Comparison of ENCODE assay signal across 8 cellular contexts in the genomic region with DNA sequence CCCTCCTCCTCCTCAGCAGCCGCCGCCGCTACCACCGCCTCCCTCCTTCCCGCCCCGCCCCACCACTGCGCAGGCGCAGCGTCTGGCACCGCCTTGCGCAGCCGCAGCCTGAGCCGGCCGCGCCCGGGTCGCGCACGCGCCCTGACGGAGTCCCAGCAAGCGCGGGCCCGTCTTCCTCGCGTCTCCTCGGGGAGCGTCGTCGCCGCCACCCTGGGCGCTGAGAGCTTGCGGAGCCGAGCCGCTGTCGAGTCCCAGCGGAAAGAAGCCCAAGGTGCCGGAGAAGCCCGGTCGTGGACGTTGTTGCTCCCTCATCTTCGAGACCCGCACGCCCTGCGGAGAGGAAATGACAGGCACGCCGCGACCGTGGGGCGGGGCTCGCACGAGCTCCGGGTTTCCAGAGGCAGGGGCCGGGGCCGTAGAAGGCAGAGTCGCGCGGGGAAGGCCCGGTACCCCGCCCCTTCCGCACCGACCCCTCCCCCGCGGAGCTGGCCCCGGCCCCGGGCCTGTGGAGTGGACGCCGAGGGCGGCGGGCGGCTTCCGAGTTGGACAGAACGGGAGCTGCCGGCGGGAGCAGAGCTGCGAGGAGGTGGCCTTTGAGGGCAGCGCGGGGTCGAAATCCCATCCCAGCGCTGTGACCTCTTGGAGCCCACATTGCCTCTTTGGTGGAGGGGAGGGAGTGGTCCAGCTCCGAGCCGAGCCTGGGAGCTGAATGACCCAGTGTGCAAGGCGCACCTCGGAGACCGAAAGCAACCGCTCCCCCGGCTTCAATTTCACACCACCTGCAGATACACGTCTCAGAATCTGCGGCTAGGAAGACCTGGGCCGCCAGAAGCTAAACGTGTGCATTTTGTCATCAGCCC. TPM values are rescaled to one million over a fixed set of nuclear protein-coding genes. Genes with fewer than 3 reads are reported as not detected.
A peak's percentile ranks its signal among the peaks of the same experiment; 100 is the strongest.
DNase-seq lines count a peak whose midpoint lies in the region; ATAC-seq and FAIRE-seq lines count a peak whose summit lies in the region.

No MANE protein-coding gene starts in this region.

- peak; percentile 44 for ATAC-seq in HG03442 (IDR thresholded peaks at IDR 0.05; ENCODE audit: unreplicated experiment)

- DNase-seq in Ammon's horn (ENCODE audit: low spot score) (peak; percentile 96), GM19239 (ENCODE audit: insufficient read length, low spot score) (peak; percentile 91), NCI-H510A (lab: John Stamatoyannopoulos, UW) (peak; percentile 90), cerebellum (ENCODE audit: low spot score) (peak; percentile 96), kidney tubule cell (ENCODE audit: low spot score) (peak; percentile 95)
- peak; percentile 97 for DNase-seq in activated CD4-positive, alpha-beta T cell treated with anti-CD3 and anti-CD28 coated beads for 1 hour
- DNase-seq in stimulated activated CD4-positive, alpha-beta T cell treated with anti-CD3 and anti-CD28 coated beads, Interleukin-15, amount 100 ng/mL, for 48 hours (ENCODE audit: low read depth in 2 of 2) = peak; percentile 96

- FAIRE-seq in GM19239 (lab: Jason Lieb, UNC) = peak; percentile 59

RNA-seq across cellular contexts. Expression of gene RAB35, which starts 0.5 kb away (rescaled TPM):
- 21.5 TPM for total RNA-seq in cerebellum

Comparison
In these comparisons a context has a peak if more than half of its experiments do, and no peak if none do; other contexts are left out.
1. Peak in every context shown above with its lines: DNase-seq and ATAC-seq.